ENCODE assay signal across 22 cellular contexts in genomic region chr9:129108083-129108804, GRCh38. TPM values are rescaled to one million over a fixed set of nuclear protein-coding genes. Genes with fewer than 3 reads are reported as not detected.
DNase-seq lines count a peak whose midpoint lies in the region; ATAC-seq and TF ChIP-seq lines count a peak whose summit lies in the region.
"Had no signal": no experiment of that assay in that cellular context is flagged by ENCODE, and none has a peak within 500 bp of the region (broad histone marks: within the 10 kb centered on the region; RNA-seq: fewer than 3 reads in every experiment).

No MANE protein-coding gene starts in this region.

- H3K36me3 ChIP-seq in SK-N-SH (replicated peaks in 1 of 2; ENCODE audit: control insufficient read depth in 1 of 2, insufficient read depth in 2 of 2, low read length in 1 of 2), result peaks cover 0 to 9% of the 10 kb centered on the region in 2 experiments
- peaks cover 11% of the 10 kb centered on the region for H3K36me3 ChIP-seq in osteoblast (ENCODE audit: insufficient read depth, low read length)
- H3K36me3 ChIP-seq in PC-9 (ENCODE audit: low read depth), result no peaks in the 10 kb centered on the region

- TF ChIP-seq RAD21 in SK-N-SH (IDR thresholded peaks at IDR 0.05; ENCODE audit: low read length), result no peak

- no peak for DNase-seq in SK-N-SH
- DNase-seq in D341Med (ENCODE audit: low spot score), result peak; percentile 20
- DNase-seq in effector memory CD8-positive, alpha-beta T cell, result no peak
- DNase-seq in osteoblast (ENCODE audit: insufficient read length, low spot score, missing footprints), result peak; percentile 37
- no peak for DNase-seq in activated CD4-positive, CD25-positive, alpha-beta regulatory T cell (lab: John Stamatoyannopoulos, UW)
- DNase-seq in PC-9, result no peak
- no peak for DNase-seq in erythroblast (lab: John Stamatoyannopoulos, UW)
- DNase-seq: 8988T; activated CD4-positive, alpha-beta T cell treated with anti-CD3 and anti-CD28 coated beads for 4 hours; activated T-cell treated with anti-CD3 and anti-CD28 coated beads for 4 hours; H9; hippocampal formation; Karpas-422; mesendoderm; NCI-H1092; NCI-H2081 treated with DMSO at 0.1 percent for 48 hours; NCI-H510A treated with DMSO at 0.1 percent for 48 hours; nucleus accumbens; stimulated activated CD4-positive, alpha-beta T cell treated with anti-CD3 and anti-CD28 coated beads, Interleukin-2, amount 100 ng/mL, for 48 hours; T1000; testis had no signal

- POLR2A ChIA-PET in SK-N-SH (lab: Yijun Ruan, JAX) (no interaction called here), PC-9 (lab: Charles Lee; ENCODE audit: unreplicated experiment) (interaction anchor here (0.6 kb wide), 1 partner anchor 503 kb away, joined by 7 read pairs; no protein-coding TSS in a partner anchor)

- H3F3A ChIP-seq in SK-N-SH (replicated peaks; ENCODE audit: insufficient read depth) (peaks cover 7% of the 10 kb centered on the region), PC-9 (ENCODE audit: insufficient read depth, low read depth) (peaks cover 22% of the 10 kb centered on the region; the same call in 1 of the 2 replicates)

- TF ChIP-seq EP300 in SK-N-SH (IDR thresholded peaks at IDR 0.05; ENCODE audit: borderline replicate concordance in 1 of 2, low read depth in 1 of 2, low read length in 1 of 2), result no peak

- no peak for ATAC-seq in SK-N-SH treated with all-trans-retinoic acid at 6 μM for 48 hours
- ATAC-seq in effector memory CD8-positive, alpha-beta T cell (replicated peaks), result no peak

- peaks cover 9% of the 10 kb centered on the region for H3K36me3 Mint-ChIP-seq in effector memory CD8-positive, alpha-beta T cell (ENCODE audit: insufficient read depth)

- H3K4me3 Mint-ChIP-seq in effector memory CD8-positive, alpha-beta T cell, result peak overlapping the region; percentile 88 to 90

- H3K79me2 ChIP-seq in SK-N-SH (ENCODE audit: insufficient read depth), result peaks cover 41% of the 10 kb centered on the region
- H3K79me2 ChIP-seq in osteoblast (ENCODE audit: insufficient read depth, low read length), result peaks cover 32% of the 10 kb centered on the region
- peaks cover 16% of the 10 kb centered on the region for H3K79me2 ChIP-seq in PC-9 (ENCODE audit: low read depth)

- H3K9me2 ChIP-seq in SK-N-SH (no peaks in the 10 kb centered on the region), PC-9 (ENCODE audit: insufficient read depth) (no peaks in the 10 kb centered on the region)

- H3K4me2 ChIP-seq in SK-N-SH, result 0 out of 2 replicates have a peak overlapping the region, but pooled peaks have one; percentile 100
- H3K4me2 ChIP-seq in osteoblast (ENCODE audit: insufficient read depth, low read length), result no peak overlapping the region
- no peak overlapping the region for H3K4me2 ChIP-seq in PC-9

- CTCF ChIA-PET in SK-N-SH (lab: Yijun Ruan, JAX) (interaction anchor here (0.8 to 8.4 kb wide), 2 partner anchors 23 to 709 kb away, joined by 3 to 52 read pairs; no protein-coding TSS in a partner anchor), PC-9 (lab: Charles Lee) (no interaction called here)

- H3K4me3 ChIP-seq in SK-N-SH (ENCODE audit: low read depth in 2 of 2, low read length in 1 of 2), result no peak overlapping the region
- no peak overlapping the region for H3K4me3 ChIP-seq in osteoblast (ENCODE audit: insufficient read depth, low read length)
- H3K4me3 ChIP-seq in PC-9, result no peak overlapping the region
- H3K4me3 ChIP-seq: testis had no signal

- no TSS peak for BruUV-seq in PC-9 (replicated peaks; lab: Mats Ljungman, UMichigan)

- intact Hi-C loops in PC-9 (cut with micrococcal nuclease; ENCODE audit: unreplicated experiment), result no loop called here

- H3K27me3 Mint-ChIP-seq in effector memory CD8-positive, alpha-beta T cell, result no peaks in the 10 kb centered on the region

- H3K4me1 ChIP-seq in SK-N-SH (ENCODE audit: control insufficient read depth in 1 of 2, insufficient read depth in 2 of 2, low read depth in 1 of 2, low read length in 1 of 2) (peaks cover 11 to 19% of the 10 kb centered on the region in 2 experiments; a peak in 2 of 4 replicates), osteoblast (ENCODE audit: insufficient read depth, low read length) (peaks cover 14% of the 10 kb centered on the region), PC-9 (replicated peaks; ENCODE audit: insufficient read depth) (peaks cover 22% of the 10 kb centered on the region)

- H3K27me3 ChIP-seq in SK-N-SH (ENCODE audit: insufficient read depth), result no peaks in the 10 kb centered on the region
- H3K27me3 ChIP-seq in osteoblast (ENCODE audit: insufficient read depth, low read length), result no peaks in the 10 kb centered on the region
- H3K27me3 ChIP-seq in PC-9 (ENCODE audit: insufficient read depth, low read depth), result no peaks in the 10 kb centered on the region
- H3K27me3 ChIP-seq: testis had no signal

- no peak for TF ChIP-seq POLR2A in erythroblast (IDR thresholded peaks at IDR 0.05; ENCODE audit: low read length)

- H3K27ac ChIP-seq in SK-N-SH (ENCODE audit: low read depth in 2 of 2, low read length in 1 of 2) (no peak overlapping the region), osteoblast (ENCODE audit: low read depth, low read length) (no peak overlapping the region), PC-9 (no peak overlapping the region)
- H3K27ac ChIP-seq: testis had no signal

- no peaks in the 10 kb centered on the region for H3K9me3 Mint-ChIP-seq in effector memory CD8-positive, alpha-beta T cell
- H3K9me3 Mint-ChIP-seq: H9 had no signal

- 93% methylated on average over 12 of the region's 13 CpGs for whole genome bisulfite sequencing in SK-N-SH (ENCODE audit: low lambda C conversion rate)

- H3K4me1 Mint-ChIP-seq in effector memory CD8-positive, alpha-beta T cell (ENCODE audit: low read depth in 2 of 2), result peaks cover 7 to 15% of the 10 kb centered on the region in 2 donors

- no peaks in the 10 kb centered on the region for H4K20me1 ChIP-seq in SK-N-SH (ENCODE audit: insufficient read depth)
- peaks cover 14% of the 10 kb centered on the region for H4K20me1 ChIP-seq in osteoblast (ENCODE audit: insufficient read depth, low read length)
- H4K20me1 ChIP-seq in PC-9 (ENCODE audit: insufficient read depth), result no peaks in the 10 kb centered on the region

- H3K9ac ChIP-seq in SK-N-SH, result no peak overlapping the region

- H3K27ac Mint-ChIP-seq in effector memory CD8-positive, alpha-beta T cell, result peak overlapping the region in 1 of 2 donors; percentile 88
- H3K27ac Mint-ChIP-seq: H9 had no signal

- H3K9me3 ChIP-seq in SK-N-SH (no peaks in the 10 kb centered on the region), osteoblast (ENCODE audit: low read depth, low read length) (no peaks in the 10 kb centered on the region), PC-9 (ENCODE audit: insufficient read depth, low read depth) (no peaks in the 10 kb centered on the region)
- H3K9me3 ChIP-seq: testis had no signal

- TF ChIP-seq CTCF in SK-N-SH (IDR thresholded peaks at IDR 0.05) (no peak), osteoblast (IDR thresholded peaks at IDR 0.05; ENCODE audit: extremely low read depth, low read depth, low read length) (no peak), PC-9 (conservative IDR thresholded peaks at IDR 0.05) (no peak)

- H2AFZ ChIP-seq in SK-N-SH (ENCODE audit: low read depth), result no peak overlapping the region
- H2AFZ ChIP-seq in osteoblast (ENCODE audit: low read length), result no peak overlapping the region
- H2AFZ ChIP-seq in PC-9, result no peak overlapping the region

TF ChIP-seq in SK-N-SH, 30 proteins besides CTCF, POLR2A, EP300 and RAD21 (continues in another document):
- TF ChIP-seq FOXJ3 (CRISPR knock-in tag; IDR thresholded peaks at IDR 0.05), result no peak
- no peak for TF ChIP-seq CHD2 (IDR thresholded peaks at IDR 0.05; ENCODE audit: low read length, partially characterized antibody)
- TF ChIP-seq FOSL2 (IDR thresholded peaks at IDR 0.05; ENCODE audit: borderline replicate concordance, low read depth), result no peak
- no peak for TF ChIP-seq MAX (IDR thresholded peaks at IDR 0.05; ENCODE audit: low read depth)
- no peak for TF ChIP-seq RFX5 (IDR thresholded peaks at IDR 0.05; ENCODE audit: low read length)

TF ChIP-seq in SK-N-SH treated with all-trans-retinoic acid at 6 μM for 48 hours, 23 proteins besides CTCF, POLR2A, EP300 and RAD21 (continues in another document):
- TF ChIP-seq ESRRG (CRISPR knock-in tag; IDR thresholded peaks at IDR 0.05) (no peak), PATZ1 (CRISPR knock-in tag; IDR thresholded peaks at IDR 0.05; ENCODE audit: borderline replicate concordance) (no peak), BACH2 (CRISPR knock-in tag; IDR thresholded peaks at IDR 0.05; ENCODE audit: borderline replicate concordance) (no peak), GLIS3 (CRISPR knock-in tag; IDR thresholded peaks at IDR 0.05) (no peak), ZFP3 (CRISPR knock-in tag; IDR thresholded peaks at IDR 0.05) (no peak), ARNTL (CRISPR knock-in tag; IDR thresholded peaks at IDR 0.05; ENCODE audit: borderline replicate concordance, low read depth) (no peak), TCF4 (CRISPR knock-in tag; IDR thresholded peaks at IDR 0.05; ENCODE audit: borderline replicate concordance) (no peak), ZNF8 (CRISPR knock-in tag; IDR thresholded peaks at IDR 0.05) (no peak), ISL1 (CRISPR knock-in tag; IDR thresholded peaks at IDR 0.05) (no peak)

RNA-seq across cellular contexts. Expression of gene CRAT, which starts 2.3 kb away (rescaled TPM):
- 29.7 and 44.5 TPM in 2 replicates for polyA plus RNA-seq in SK-N-SH (2012; rRNA removed)
- 20.8 and 32.9 TPM in 2 replicates for polyA plus RNA-seq in SK-N-SH (2012; cell fraction: cytosol; rRNA removed)
- 59.3 and 67.2 TPM in 2 replicates for polyA plus RNA-seq in SK-N-SH (2012; cell fraction: nucleus; rRNA removed)
- total RNA-seq in osteoblast (64.8 and 79.6 TPM in 2 replicates), PC-9 (2021) (40.3 and 60.0 TPM in 2 replicates)

RNA-seq across cellular contexts. Expression of gene PTPA, which starts 3.0 kb away (rescaled TPM):
- 130 and 149 TPM in 2 replicates for polyA plus RNA-seq in SK-N-SH (2012; rRNA removed)
- polyA plus RNA-seq in SK-N-SH (2012; cell fraction: cytosol; rRNA removed), result 92.2 and 118 TPM in 2 replicates
- polyA plus RNA-seq in SK-N-SH (2012; cell fraction: nucleus; rRNA removed), result 127 and 164 TPM in 2 replicates
- total RNA-seq in osteoblast (64.8 and 73.5 TPM in 2 replicates), PC-9 (2021) (182 and 197 TPM in 2 replicates)

RNA-seq across cellular contexts. Expression of gene DOLPP1, which starts 27.3 kb away (rescaled TPM):
- 19.9 and 20.4 TPM in 2 replicates for polyA plus RNA-seq in SK-N-SH (2012; rRNA removed)
- 11.7 and 17.0 TPM in 2 replicates for polyA plus RNA-seq in SK-N-SH (2012; cell fraction: cytosol; rRNA removed)
- polyA plus RNA-seq in SK-N-SH (2012; cell fraction: nucleus; rRNA removed), result 20.2 and 29.0 TPM in 2 replicates
- 10.3 and 10.5 TPM in 2 replicates for total RNA-seq in osteoblast
- 21.5 and 24.4 TPM in 2 replicates for total RNA-seq in PC-9 (2021)

Comparison
In these comparisons a context has a peak if more than half of its experiments do, and no peak if none do; other contexts are left out.
1. DNase-seq: peak in D341Med (single experiment) and osteoblast (single experiment); none in SK-N-SH (single experiment), effector memory CD8-positive, alpha-beta T cell (0 of 3), activated CD4-positive, CD25-positive, alpha-beta regulatory T cell (0 of 4), PC-9 (0 of 2) and erythroblast (0 of 2).